In genomic region chr13:30006246-30006645, GRCh38 we compare ENCODE assay signal across 16 cellular contexts.
"Had no signal": no experiment of that assay in that cellular context is flagged by ENCODE, and none has a peak within 500 bp of the region (broad histone marks: within the 10 kb centered on the region; RNA-seq: fewer than 3 reads in every experiment).

No MANE protein-coding gene starts in this region.

- H3K4me3 Mint-ChIP-seq: central memory CD8-positive, alpha-beta T cell; endodermal cell; memory B cell; WTC11 had no signal

- H3K27me3 Mint-ChIP-seq: central memory CD8-positive, alpha-beta T cell had no signal

- H3K36me3 Mint-ChIP-seq: memory B cell, WTC11 had no signal

- H3K4me1 Mint-ChIP-seq: memory B cell had no signal

- DNase-seq: activated CD4-positive, alpha-beta T cell treated with anti-CD3 and anti-CD28 coated beads for 48 hours; aorta; colonic mucosa; endodermal cell; foreskin keratinocyte; naive thymus-derived CD4-positive, alpha-beta T cell; ovary; psoas muscle; right cardiac atrium; stimulated activated CD4-positive, alpha-beta T cell treated with anti-CD3 and anti-CD28 coated beads, Interleukin-2, amount 100 ng/mL, for 24 hours; stimulated activated naive CD4-positive, alpha-beta T cell treated with Interleukin-2 at 50 U/mL for 16 hours; transverse colon; uterus had no signal

- H3K27ac Mint-ChIP-seq: endodermal cell, memory B cell, WTC11 had no signal

- ATAC-seq: foreskin keratinocyte; naive thymus-derived CD4-positive, alpha-beta T cell; psoas muscle; right cardiac atrium; WTC11 had no signal

- H3K9me3 Mint-ChIP-seq: central memory CD8-positive, alpha-beta T cell; endodermal cell; memory B cell; WTC11 had no signal
